In genomic region chr6:161432546-161432945, GRCh38 we compare ENCODE assay signal across 2 cellular contexts.
TF ChIP-seq lines count a peak whose summit lies in the region.

No MANE protein-coding gene starts in this region.

TF ChIP-seq in HepG2, 621 proteins besides CTCF, POLR2A, EP300 and RAD21 (continued from another document):
- TF ChIP-seq ZNF574 (CRISPR knock-in tag; IDR thresholded peaks at IDR 0.05): no peak
- TF ChIP-seq TAF1 (CRISPR knock-in tag; IDR thresholded peaks at IDR 0.05): no peak
- TF ChIP-seq RXRA (CRISPR knock-in tag; IDR thresholded peaks at IDR 0.05): no peak
- no peak for TF ChIP-seq ZNF234 (CRISPR knock-in tag; conservative IDR thresholded peaks at IDR 0.05)
- no peak for TF ChIP-seq PTBP1 (IDR thresholded peaks at IDR 0.05; ENCODE audit: low read depth, low read length, poor library complexity, severe bottlenecking)
- no peak for TF ChIP-seq ZNF441 (CRISPR knock-in tag; IDR thresholded peaks at IDR 0.05; ENCODE audit: borderline replicate concordance)
- TF ChIP-seq NFE2L2 (IDR thresholded peaks at IDR 0.05; ENCODE audit: low read length): peak; percentile 44; the same call in 1 of the 2 replicates
- no peak for TF ChIP-seq ZNF276 (CRISPR knock-in tag; IDR thresholded peaks at IDR 0.05; ENCODE audit: low read depth)
- TF ChIP-seq ZKSCAN1 (IDR thresholded peaks at IDR 0.05; ENCODE audit: low read length): no peak
- peak in 1 of 2 experiments; percentile 68; a peak in 2 of 4 replicates for TF ChIP-seq MAFK (conservative IDR thresholded peaks at IDR 0.05 in 1 of 2, IDR thresholded peaks at IDR 0.05 in 1 of 2; ENCODE audit: low read length in 2 of 2)
- no peak for TF ChIP-seq NONO (IDR thresholded peaks at IDR 0.05)
- no peak for TF ChIP-seq NONO (CRISPR knock-in tag; conservative IDR thresholded peaks at IDR 0.05)
- TF ChIP-seq ZNF777 (CRISPR knock-in tag; IDR thresholded peaks at IDR 0.05): no peak

TF ChIP-seq in K562, 482 proteins besides CTCF, POLR2A, EP300 and RAD21 (continued from another document):
- TF ChIP-seq ETV6 (IDR thresholded peaks at IDR 0.05; ENCODE audit: borderline replicate concordance in 1 of 2, low read depth in 2 of 2, low read length in 1 of 2) (no peak), ETV6 (CRISPR knock-in tag; IDR thresholded peaks at IDR 0.05; ENCODE audit: borderline replicate concordance) (no peak), MAFG (tag; conservative IDR thresholded peaks at IDR 0.05) (peak; percentile 52), ZNF316 (IDR thresholded peaks at IDR 0.05) (peak; percentile 80), C11orf30 (IDR thresholded peaks at IDR 0.05; ENCODE audit: low read depth) (peak; percentile 53), ZKSCAN1 (IDR thresholded peaks at IDR 0.05; ENCODE audit: low read depth, low read length) (no peak), ARID4B (CRISPR knock-in tag; IDR thresholded peaks at IDR 0.05) (no peak), HDAC6 (IDR thresholded peaks at IDR 0.05; ENCODE audit: low read depth, low read length) (no peak), SMARCE1 (IDR thresholded peaks at IDR 0.05) (no peak), L3MBTL2 (IDR thresholded peaks at IDR 0.05) (no peak), MAFF (IDR thresholded peaks at IDR 0.05; ENCODE audit: low read length) (peak; percentile 29; the same call in 1 of the 2 replicates), NRF1 (conservative IDR thresholded peaks at IDR 0.05 in 1 of 2, IDR thresholded peaks at IDR 0.05 in 1 of 2) (no peak), ZNF41 (CRISPR knock-in tag; conservative IDR thresholded peaks at IDR 0.05) (no peak), ZNF184 (CRISPR knock-in tag; IDR thresholded peaks at IDR 0.05) (no peak), ZNF165 (CRISPR knock-in tag; IDR thresholded peaks at IDR 0.05; ENCODE audit: borderline replicate concordance) (no peak), CAMTA2 (CRISPR knock-in tag; conservative IDR thresholded peaks at IDR 0.05) (no peak), THRB (CRISPR knock-in tag; conservative IDR thresholded peaks at IDR 0.05) (no peak), RBM39 (optimal IDR thresholded peaks at IDR 0.05; ENCODE audit: low read depth, low read length) (no peak), SAP30 (IDR thresholded peaks at IDR 0.05; ENCODE audit: borderline replicate concordance, insufficient read depth, low read depth, low read length, poor library complexity, severe bottlenecking) (no peak), BRF2 (IDR thresholded peaks at IDR 0.05; ENCODE audit: borderline replicate concordance, insufficient read depth, insufficient read length) (no peak), SMARCA5 (IDR thresholded peaks at IDR 0.05) (no peak), KDM4B (IDR thresholded peaks at IDR 0.05; ENCODE audit: borderline replicate concordance in 2 of 2, low read depth in 1 of 2) (no peak), CCAR2 (IDR thresholded peaks at IDR 0.05; ENCODE audit: low read depth, low read length) (no peak), XRCC3 (IDR thresholded peaks at IDR 0.05) (no peak), BCL6 (CRISPR knock-in tag; IDR thresholded peaks at IDR 0.05) (no peak), STAG1 (CRISPR knock-in tag; IDR thresholded peaks at IDR 0.05; ENCODE audit: borderline replicate concordance) (no peak), RBM34 (IDR thresholded peaks at IDR 0.05; ENCODE audit: borderline replicate concordance, insufficient read depth, low read length) (no peak), SMAD4 (CRISPR knock-in tag; conservative IDR thresholded peaks at IDR 0.05) (no peak)
TF ChIP-seq in K562: peak in this region for 4.
